28 cellular contexts compared by ENCODE assay signal in the genomic region with DNA sequence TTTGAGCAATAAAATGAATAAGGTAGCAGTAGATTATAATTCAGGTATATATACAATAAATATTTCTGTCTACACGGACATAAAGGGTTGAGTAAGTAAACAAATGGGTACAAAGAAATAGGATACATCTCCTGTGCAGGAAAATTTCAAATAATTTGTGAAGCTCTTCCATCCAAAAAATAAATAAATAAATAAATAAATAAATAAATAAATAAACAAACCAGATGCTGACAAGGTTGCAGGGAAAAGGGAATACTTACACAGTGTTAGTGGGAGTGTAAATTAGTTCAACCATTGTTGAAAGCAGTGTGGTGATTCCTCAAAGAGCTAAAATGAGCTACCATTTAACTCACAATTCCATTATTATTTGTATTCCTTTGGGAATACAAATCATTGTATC.
"Had no signal": no experiment of that assay in that cellular context is flagged by ENCODE, and none has a peak within 500 bp of the region (broad histone marks: within the 10 kb centered on the region; RNA-seq: fewer than 3 reads in every experiment).

No MANE protein-coding gene starts in this region.

- H3K36me3 ChIP-seq: colonic mucosa, esophagus muscularis mucosa, esophagus squamous epithelium, gastrocnemius medialis, gastroesophageal sphincter, heart left ventricle, heart right ventricle had no signal

- H3K4me3 ChIP-seq: colonic mucosa, coronary artery, dorsolateral prefrontal cortex, esophagus muscularis mucosa, esophagus squamous epithelium, gastrocnemius medialis, gastroesophageal sphincter, heart left ventricle, heart right ventricle, hepatocyte had no signal

- H3K4me1 ChIP-seq: colonic mucosa, esophagus muscularis mucosa, esophagus squamous epithelium, foreskin keratinocyte, gastrocnemius medialis, gastroesophageal sphincter, heart left ventricle, heart right ventricle had no signal

- H3K4me2 ChIP-seq: hepatocyte had no signal

- H3K9me3 ChIP-seq: colonic mucosa, esophagus muscularis mucosa, esophagus squamous epithelium, gastrocnemius medialis, gastroesophageal sphincter had no signal

- DNase-seq: colonic mucosa; cortex of kidney; dorsolateral prefrontal cortex; effector CD4-positive, alpha-beta T cell; effector CD8-positive, alpha-beta T cell; effector memory CD4-positive, alpha-beta T cell; effector memory CD8-positive, alpha-beta T cell; endodermal cell; erythroblast; esophagus squamous epithelium; foreskin fibroblast; foreskin keratinocyte; foreskin melanocyte; gastrocnemius medialis; glutamatergic neuron; head of caudate nucleus; heart left ventricle; heart right ventricle had no signal

- FAIRE-seq: colon, endometrium, endothelial cell of umbilical vein, frontal cortex had no signal

- H3K27ac ChIP-seq: colonic mucosa, coronary artery, dorsolateral prefrontal cortex, epithelial cell of prostate, esophagus muscularis mucosa, esophagus squamous epithelium, foreskin keratinocyte, gastrocnemius medialis, gastroesophageal sphincter, heart left ventricle, heart right ventricle, hepatocyte had no signal

- ATAC-seq: effector memory CD8-positive, alpha-beta T cell; esophagus mucosa; foreskin keratinocyte; gastrocnemius medialis; gastroesophageal sphincter; heart left ventricle; heart right ventricle had no signal
